Comparison of ENCODE assay signal across 8 cellular contexts in genomic region chr3:198113219-198114053, GRCh38.
A peak's percentile ranks its signal among the peaks of the same experiment; 100 is the strongest.
DNase-seq lines count a peak whose midpoint lies in the region; ATAC-seq and TF ChIP-seq lines count a peak whose summit lies in the region.

No MANE protein-coding gene starts in this region.

- no peaks in the 10 kb centered on the region for H3K4me1 ChIP-seq in ES-I3 (ENCODE audit: insufficient read depth, low read length)

- no peaks in the 10 kb centered on the region; the same call in 1 of the 2 replicates for H3K9me3 ChIP-seq in ES-I3 (ENCODE audit: control insufficient read depth, insufficient read depth, low read length)

- H3K27me3 Mint-ChIP-seq in activated T-helper 2 cell treated with anti-CD3 and anti-CD28 coated beads, Interferon-gamma antibody, Interleukin-2, Interleukin-4, amounts not matched to agents 10 μg/mL and 5 μg/mL and 100 μg/mL, durations not matched to agents 14 hours and 24 hours and 36 hours (ENCODE audit: low read depth): peaks cover 50% of the 10 kb centered on the region
- H3K27me3 Mint-ChIP-seq in osteocyte (ENCODE audit: unreplicated experiment): peaks cover 76% of the 10 kb centered on the region

- DNase-seq in activated T-helper 2 cell treated with anti-CD3 and anti-CD28 coated beads, Interferon-gamma antibody, Interleukin-2, Interleukin-4, amounts not matched to agents 10 μg/mL and 5 μg/mL and 100 μg/mL, durations not matched to agents 14 hours and 24 hours and 36 hours (ENCODE audit: low spot score): no peak
- DNase-seq in left ventricle myocardium superior (peak; percentile 45), osteocyte (ENCODE audit: extremely low spot score, unreplicated experiment) (no peak), nucleus accumbens (lab: John Stamatoyannopoulos, UW) (no peak), NCI-H510A (lab: John Stamatoyannopoulos, UW) (no peak)
- no peak for DNase-seq in effector CD8-positive, alpha-beta T cell (lab: John Stamatoyannopoulos, UW)

- peaks cover 10% of the 10 kb centered on the region for H3K4me1 Mint-ChIP-seq in activated T-helper 2 cell treated with anti-CD3 and anti-CD28 coated beads, Interferon-gamma antibody, Interleukin-2, Interleukin-4, amounts not matched to agents 10 μg/mL and 5 μg/mL and 100 μg/mL, durations not matched to agents 14 hours and 24 hours and 36 hours (ENCODE audit: low read depth)
- peaks cover 8% of the 10 kb centered on the region for H3K4me1 Mint-ChIP-seq in osteocyte (ENCODE audit: unreplicated experiment)

- H3K36me3 Mint-ChIP-seq in activated T-helper 2 cell treated with anti-CD3 and anti-CD28 coated beads, Interferon-gamma antibody, Interleukin-2, Interleukin-4, amounts not matched to agents 10 μg/mL and 5 μg/mL and 100 μg/mL, durations not matched to agents 14 hours and 24 hours and 36 hours (ENCODE audit: low read depth): peaks cover 4% of the 10 kb centered on the region
- no peaks in the 10 kb centered on the region for H3K36me3 Mint-ChIP-seq in osteocyte (ENCODE audit: unreplicated experiment)

- ATAC-seq in left ventricle myocardium superior: peak; percentile 60
- no peak for ATAC-seq in HG03342 (IDR thresholded peaks at IDR 0.05; ENCODE audit: unreplicated experiment)

- H3K9ac ChIP-seq in ES-I3 (ENCODE audit: low read depth, low read length): peak overlapping the region; percentile 5; the same call in 1 of the 2 replicates

- H3K27ac Mint-ChIP-seq in activated T-helper 2 cell treated with anti-CD3 and anti-CD28 coated beads, Interferon-gamma antibody, Interleukin-2, Interleukin-4, amounts not matched to agents 10 μg/mL and 5 μg/mL and 100 μg/mL, durations not matched to agents 14 hours and 24 hours and 36 hours: no peak overlapping the region
- H3K27ac Mint-ChIP-seq in osteocyte (ENCODE audit: unreplicated experiment): no peak overlapping the region

- peak overlapping the region; percentile 65 for H3K4me3 Mint-ChIP-seq in activated T-helper 2 cell treated with anti-CD3 and anti-CD28 coated beads, Interferon-gamma antibody, Interleukin-2, Interleukin-4, amounts not matched to agents 10 μg/mL and 5 μg/mL and 100 μg/mL, durations not matched to agents 14 hours and 24 hours and 36 hours (ENCODE audit: low read depth)
- H3K4me3 Mint-ChIP-seq in osteocyte (ENCODE audit: unreplicated experiment): peak overlapping the region; percentile 53

- intact Hi-C loops in activated T-helper 2 cell treated with anti-CD3 and anti-CD28 coated beads, Interferon-gamma antibody, Interleukin-2, Interleukin-4, amounts not matched to agents 10 μg/mL and 5 μg/mL and 100 μg/mL, durations not matched to agents 14 hours and 24 hours and 36 hours (cut with micrococcal nuclease): no loop called here
- intact Hi-C loops in left ventricle myocardium superior (cut with micrococcal nuclease): no loop called here

- no peak for TF ChIP-seq CTCF in osteocyte (IDR thresholded peaks at IDR 0.05)

- H3K36me3 ChIP-seq in ES-I3 (ENCODE audit: insufficient read depth, low read length): no peaks in the 10 kb centered on the region

- H3K9me3 Mint-ChIP-seq in activated T-helper 2 cell treated with anti-CD3 and anti-CD28 coated beads, Interferon-gamma antibody, Interleukin-2, Interleukin-4, amounts not matched to agents 10 μg/mL and 5 μg/mL and 100 μg/mL, durations not matched to agents 14 hours and 24 hours and 36 hours: peaks cover 9% of the 10 kb centered on the region
- no peaks in the 10 kb centered on the region for H3K9me3 Mint-ChIP-seq in osteocyte (ENCODE audit: unreplicated experiment)
